Comparison of ENCODE assay signal across 9 cellular contexts in genomic region chr12:121129705-121130147, GRCh38. TPM values are rescaled to one million over a fixed set of nuclear protein-coding genes. Genes with fewer than 3 reads are reported as not detected.
A peak's percentile ranks its signal among the peaks of the same experiment; 100 is the strongest.
DNase-seq lines count a peak whose midpoint lies in the region; ATAC-seq and TF ChIP-seq lines count a peak whose summit lies in the region.
"Had no signal": no experiment of that assay in that cellular context is flagged by ENCODE, and none has a peak within 500 bp of the region (broad histone marks: within the 10 kb centered on the region; RNA-seq: fewer than 3 reads in every experiment).

No MANE protein-coding gene starts in this region.

- peaks cover 7% of the 10 kb centered on the region for H3K9me3 Mint-ChIP-seq in activated CD4-positive, alpha-beta T cell treated with anti-CD3 and anti-CD28 coated beads, Interleukin-2, amount 10 ng/mL, durations not matched to agents 24 days and 14 days
- H3K9me3 Mint-ChIP-seq in activated B cell treated with CpG ODN at 0.5 μM for 24 hours: peaks cover 2% of the 10 kb centered on the region
- no peaks in the 10 kb centered on the region for H3K9me3 Mint-ChIP-seq in immature natural killer cell

- H3K36me3 Mint-ChIP-seq in activated CD4-positive, alpha-beta T cell treated with anti-CD3 and anti-CD28 coated beads, Interleukin-2, amount 10 ng/mL, durations not matched to agents 24 days and 14 days (ENCODE audit: low read depth): peaks cover 6% of the 10 kb centered on the region
- H3K36me3 Mint-ChIP-seq in activated B cell treated with CpG ODN at 0.5 μM for 24 hours (ENCODE audit: low read depth) (no peaks in the 10 kb centered on the region), immature natural killer cell (no peaks in the 10 kb centered on the region)

- no peaks in the 10 kb centered on the region for H3K27me3 Mint-ChIP-seq in activated CD4-positive, alpha-beta T cell treated with anti-CD3 and anti-CD28 coated beads, Interleukin-2, amount 10 ng/mL, durations not matched to agents 24 days and 14 days
- H3K27me3 Mint-ChIP-seq in activated B cell treated with CpG ODN at 0.5 μM for 24 hours (no peaks in the 10 kb centered on the region), immature natural killer cell (ENCODE audit: low read depth in 3 of 3) (peaks cover 0 to 16% (median 4%) of the 10 kb centered on the region in 3 donors)

- ATAC-seq in activated B cell treated with CpG ODN at 0.5 μM for 24 hours (ENCODE audit: low read depth): no peak
- ATAC-seq in GM21360 (IDR thresholded peaks at IDR 0.05; ENCODE audit: unreplicated experiment): no peak

- no peak for TF ChIP-seq CTCF in activated B cell treated with CpG ODN at 0.5 μM for 24 hours (IDR thresholded peaks at IDR 0.05)

- peak overlapping the region; percentile 79 for H3K4me3 Mint-ChIP-seq in activated CD4-positive, alpha-beta T cell treated with anti-CD3 and anti-CD28 coated beads, Interleukin-2, amount 10 ng/mL, durations not matched to agents 24 days and 14 days
- H3K4me3 Mint-ChIP-seq in activated B cell treated with CpG ODN at 0.5 μM for 24 hours: peak overlapping the region; percentile 87
- peak overlapping the region; percentile 81 to 90 (median 84) for H3K4me3 Mint-ChIP-seq in immature natural killer cell

- H3K4me1 Mint-ChIP-seq in activated CD4-positive, alpha-beta T cell treated with anti-CD3 and anti-CD28 coated beads, Interleukin-2, amount 10 ng/mL, durations not matched to agents 24 days and 14 days: peaks cover 70% of the 10 kb centered on the region
- H3K4me1 Mint-ChIP-seq in activated B cell treated with CpG ODN at 0.5 μM for 24 hours (peaks cover 72% of the 10 kb centered on the region), immature natural killer cell (peaks cover 70 to 87% of the 10 kb centered on the region in 2 donors)

- CTCF ChIA-PET in activated B cell treated with CpG ODN at 0.5 μM for 24 hours (lab: Charles Lee): no interaction called here

- intact Hi-C loops in activated CD4-positive, alpha-beta T cell treated with anti-CD3 and anti-CD28 coated beads, Interleukin-2, amount 10 ng/mL, durations not matched to agents 24 days and 14 days (cut with micrococcal nuclease): loop anchor here (1.0 kb wide), 3 partner anchors 16 to 113 kb away; partner anchors contain the start of genes C12orf43 and P2RX4
- intact Hi-C loops in activated B cell treated with CpG ODN at 0.5 μM for 24 hours (cut with micrococcal nuclease): loop anchor here (1.0 to 5.0 kb wide), 3 partner anchors 15 to 168 kb away; partner anchors contain the start of genes CAMKK2 and P2RX4

- H3K27ac ChIP-seq in substantia nigra (ENCODE audit: low read depth, low read length, poor library complexity, severe bottlenecking): peak overlapping the region; percentile 97

- H3K27ac Mint-ChIP-seq in activated CD4-positive, alpha-beta T cell treated with anti-CD3 and anti-CD28 coated beads, Interleukin-2, amount 10 ng/mL, durations not matched to agents 24 days and 14 days: peak overlapping the region; percentile 96
- H3K27ac Mint-ChIP-seq in activated B cell treated with CpG ODN at 0.5 μM for 24 hours (peak overlapping the region; percentile 99), immature natural killer cell (peak overlapping the region; percentile 88 to 96 (median 92))

- POLR2A ChIA-PET in activated B cell treated with CpG ODN at 0.5 μM for 24 hours (lab: Charles Lee): interaction anchor here (0.7 to 1.7 kb wide), 2 partner anchors 15 to 635 kb away, joined by 3 to 5 read pairs; no protein-coding TSS in a partner anchor

- no peak for DNase-seq in activated CD4-positive, alpha-beta T cell treated with anti-CD3 and anti-CD28 coated beads, Interleukin-2, amount 10 ng/mL, durations not matched to agents 24 days and 14 days
- DNase-seq in activated CD4-positive, alpha-beta T cell treated with anti-CD3 and anti-CD28 coated beads for 48 hours: no peak
- DNase-seq in activated B cell treated with CpG ODN at 0.5 μM for 24 hours (no peak), immature natural killer cell (no peak), substantia nigra (lab: John Stamatoyannopoulos, UW) (peak in 1 of 49 donors; percentile 45), NCI-H524 treated with DMSO at 0.1 percent for 48 hours (lab: John Stamatoyannopoulos, UW) (no peak), NCI-H2227 (lab: John Stamatoyannopoulos, UW; ENCODE audit: unreplicated experiment) (no peak)
- DNase-seq: NCI-H2081 treated with DMSO at 0.1 percent for 48 hours had no signal

RNA-seq across cellular contexts. Expression of gene P2RX7, which starts 3.0 kb away (rescaled TPM):
- 6.2 and 7.0 TPM in 2 replicates for total RNA-seq in activated CD4-positive, alpha-beta T cell treated with anti-CD3 and anti-CD28 coated beads, Interleukin-2, amount 10 ng/mL, durations not matched to agents 24 days and 14 days
- total RNA-seq in activated B cell treated with CpG ODN at 0.5 μM for 24 hours: 2.7 and 5.3 TPM in 2 replicates
- 10 to 100 TPM in 2 of 3 donors, 1 to 10 TPM in 1; 7.5 to 17.4 (median 12.9) TPM for polyA plus RNA-seq in immature natural killer cell
